Comparison of ENCODE assay signal across 24 cellular contexts in the genomic region with DNA sequence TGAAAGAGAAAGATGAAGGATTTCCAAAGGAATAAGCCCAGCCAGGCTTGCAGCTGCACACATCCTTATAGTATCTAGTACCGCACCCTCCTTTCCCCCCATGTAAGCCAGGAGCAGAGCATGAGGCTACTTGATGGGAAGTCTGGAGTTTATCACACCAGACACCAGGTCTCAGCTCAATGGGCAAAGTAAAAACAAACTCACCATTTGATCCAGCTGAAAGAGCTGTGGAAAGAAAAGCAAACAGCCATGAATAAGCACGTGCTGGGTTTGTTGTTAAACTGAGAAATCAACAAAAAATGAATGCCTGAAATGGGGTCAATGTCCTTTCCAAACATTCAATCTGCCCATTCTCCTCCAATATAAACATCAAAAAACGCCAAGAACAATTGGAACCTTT. TPM values are rescaled to one million over a fixed set of nuclear protein-coding genes. Genes with fewer than 3 reads are reported as not detected.
DNase-seq lines count a peak whose midpoint lies in the region; ATAC-seq and TF ChIP-seq lines count a peak whose summit lies in the region.
"Had no signal": no experiment of that assay in that cellular context is flagged by ENCODE, and none has a peak within 500 bp of the region (broad histone marks: within the 10 kb centered on the region; RNA-seq: fewer than 3 reads in every experiment).

No MANE protein-coding gene starts in this region.

- H3K27ac ChIP-seq in gastroesophageal sphincter, result peak overlapping the region in 1 of 4 donors; percentile 58
- H3K27ac ChIP-seq: KMS-11, parathyroid adenoma, skin epidermis had no signal

- no peaks in the 10 kb centered on the region for H3K4me1 Mint-ChIP-seq in activated naive CD8-positive, alpha-beta T cell treated with anti-CD3 and anti-CD28 coated beads for 36 hours
- no peaks in the 10 kb centered on the region for H3K4me1 Mint-ChIP-seq in activated naive CD4-positive, alpha-beta T cell treated with anti-CD3 and anti-CD28 coated beads for 36 hours (ENCODE audit: low read depth)

- H3K9me3 Mint-ChIP-seq in activated naive CD8-positive, alpha-beta T cell treated with anti-CD3 and anti-CD28 coated beads for 36 hours, result no peaks in the 10 kb centered on the region
- H3K9me3 Mint-ChIP-seq in activated naive CD4-positive, alpha-beta T cell treated with anti-CD3 and anti-CD28 coated beads for 36 hours, result no peaks in the 10 kb centered on the region
- H3K9me3 Mint-ChIP-seq: activated T-helper 1 cell treated with anti-CD3 and anti-CD28 coated beads, Interleukin-12 subunit alpha, Interleukin-12 subunit beta, Interleukin-2, Interleukin-4 antibody, amounts not matched to agents 30 ng/mL and 10 ng/mL and 1 ng/mL, durations not matched to agents 14 hours and 24 hours and 36 hours; CD4-positive, alpha-beta T cell; nephron; stimulated activated naive CD8-positive, alpha-beta T cell treated with anti-CD3 and anti-CD28 coated beads, Interleukin-15, Interleukin-2, amounts not matched to agents 100 ng/mL and 50 ng/mL, for 24 hours had no signal

- H3K9me3 ChIP-seq in gastroesophageal sphincter, result no peaks in the 10 kb centered on the region

- no peak for TF ChIP-seq EP300 in gastroesophageal sphincter (IDR thresholded peaks at IDR 0.05)

- H3K36me3 Mint-ChIP-seq in activated naive CD8-positive, alpha-beta T cell treated with anti-CD3 and anti-CD28 coated beads for 36 hours, result no peaks in the 10 kb centered on the region
- peaks cover 9% of the 10 kb centered on the region for H3K36me3 Mint-ChIP-seq in activated naive CD4-positive, alpha-beta T cell treated with anti-CD3 and anti-CD28 coated beads for 36 hours (ENCODE audit: low read depth)

- ATAC-seq in gastroesophageal sphincter (peak; percentile 56), sciatic nerve (peak; percentile 37)
- ATAC-seq: activated CD4-positive, alpha-beta T cell treated with anti-CD3 and anti-CD28 coated beads for 36 hours; activated CD8-positive, alpha-beta memory T cell treated with anti-CD3 and anti-CD28 coated beads, Interleukin-2, amount 10 ng/mL, durations not matched to agents 7 days and 5 days had no signal

- intact Hi-C loops in sciatic nerve (cut with DNase I), result no loop called here
- intact Hi-C loops in activated naive CD4-positive, alpha-beta T cell treated with anti-CD3 and anti-CD28 coated beads for 36 hours (cut with micrococcal nuclease), result no loop called here

- H3K27me3 Mint-ChIP-seq in activated naive CD8-positive, alpha-beta T cell treated with anti-CD3 and anti-CD28 coated beads for 36 hours, result no peaks in the 10 kb centered on the region
- H3K27me3 Mint-ChIP-seq in activated naive CD4-positive, alpha-beta T cell treated with anti-CD3 and anti-CD28 coated beads for 36 hours (ENCODE audit: low read depth), result no peaks in the 10 kb centered on the region
- H3K27me3 Mint-ChIP-seq: activated CD4-positive, alpha-beta T cell treated with anti-CD3 and anti-CD28 coated beads for 36 hours; activated CD8-positive, alpha-beta memory T cell treated with anti-CD3 and anti-CD28 coated beads, Interleukin-2, amount 10 ng/mL, durations not matched to agents 7 days and 5 days; CD4-positive, alpha-beta T cell; stimulated activated naive CD8-positive, alpha-beta T cell treated with anti-CD3 and anti-CD28 coated beads, Interleukin-15, Interleukin-2, amounts not matched to agents 100 ng/mL and 50 ng/mL, for 24 hours had no signal

- H3K27ac Mint-ChIP-seq in activated naive CD8-positive, alpha-beta T cell treated with anti-CD3 and anti-CD28 coated beads for 36 hours, result no peak overlapping the region
- no peak overlapping the region for H3K27ac Mint-ChIP-seq in activated naive CD4-positive, alpha-beta T cell treated with anti-CD3 and anti-CD28 coated beads for 36 hours
- H3K27ac Mint-ChIP-seq: activated CD4-positive, alpha-beta T cell treated with anti-CD3 and anti-CD28 coated beads for 36 hours; activated CD8-positive, alpha-beta memory T cell treated with anti-CD3 and anti-CD28 coated beads, Interleukin-2, amount 10 ng/mL, durations not matched to agents 7 days and 5 days; activated T-helper 1 cell treated with anti-CD3 and anti-CD28 coated beads, Interleukin-12 subunit alpha, Interleukin-12 subunit beta, Interleukin-2, Interleukin-4 antibody, amounts not matched to agents 30 ng/mL and 10 ng/mL and 1 ng/mL, durations not matched to agents 14 hours and 24 hours and 36 hours; CD4-positive, alpha-beta T cell; nephron; stimulated activated naive CD8-positive, alpha-beta T cell treated with anti-CD3 and anti-CD28 coated beads, Interleukin-15, Interleukin-2, amounts not matched to agents 100 ng/mL and 50 ng/mL, for 24 hours had no signal

- peaks cover 0 to 28% (median 0%) of the 10 kb centered on the region in 3 donors for H3K4me1 ChIP-seq in gastroesophageal sphincter
- H3K4me1 ChIP-seq: parathyroid adenoma had no signal

- WGBS in gastroesophageal sphincter (ENCODE audit: low coverage in 1 of 2), 2 donors, result 56% methylated on average over 3 of the region's 3 CpGs

- no peak overlapping the region for H3K4me3 ChIP-seq in gastroesophageal sphincter
- H3K4me3 ChIP-seq: skin epidermis had no signal

- no peak for TF ChIP-seq CTCF in gastroesophageal sphincter (IDR thresholded peaks at IDR 0.05)

- TF ChIP-seq POLR2A in gastroesophageal sphincter (IDR thresholded peaks at IDR 0.05), result no peak

- CTCF ChIA-PET in activated naive CD4-positive, alpha-beta T cell treated with anti-CD3 and anti-CD28 coated beads for 36 hours (lab: Charles Lee), result interaction anchor here (1.2 to 2.3 kb wide), 2 partner anchors 192 kb away, joined by 4 to 8 read pairs; a partner anchor contains a TSS

- H3K4me3 Mint-ChIP-seq in activated naive CD8-positive, alpha-beta T cell treated with anti-CD3 and anti-CD28 coated beads for 36 hours, result no peak overlapping the region
- no peak overlapping the region for H3K4me3 Mint-ChIP-seq in activated naive CD4-positive, alpha-beta T cell treated with anti-CD3 and anti-CD28 coated beads for 36 hours
- H3K4me3 Mint-ChIP-seq: activated CD4-positive, alpha-beta T cell treated with anti-CD3 and anti-CD28 coated beads for 36 hours; activated CD8-positive, alpha-beta memory T cell treated with anti-CD3 and anti-CD28 coated beads, Interleukin-2, amount 10 ng/mL, durations not matched to agents 7 days and 5 days; activated T-helper 1 cell treated with anti-CD3 and anti-CD28 coated beads, Interleukin-12 subunit alpha, Interleukin-12 subunit beta, Interleukin-2, Interleukin-4 antibody, amounts not matched to agents 30 ng/mL and 10 ng/mL and 1 ng/mL, durations not matched to agents 14 hours and 24 hours and 36 hours; CD4-positive, alpha-beta T cell; nephron; stimulated activated naive CD8-positive, alpha-beta T cell treated with anti-CD3 and anti-CD28 coated beads, Interleukin-15, Interleukin-2, amounts not matched to agents 100 ng/mL and 50 ng/mL, for 24 hours had no signal

- H3K36me3 ChIP-seq in gastroesophageal sphincter, result peaks cover 0 to 33% of the 10 kb centered on the region in 2 donors

- DNase-seq in ELF-1 (ENCODE audit: low read depth, low spot score) (peak; percentile 10), NCI-H748 (lab: John Stamatoyannopoulos, UW; ENCODE audit: unreplicated experiment) (peak; percentile 93), sciatic nerve (ENCODE audit: low spot score) (no peak), NCI-H187 (lab: John Stamatoyannopoulos, UW) (no peak), D341Med (ENCODE audit: low spot score) (no peak)
- no peak for DNase-seq in activated naive CD8-positive, alpha-beta T cell treated with anti-CD3 and anti-CD28 coated beads for 36 hours
- DNase-seq in activated naive CD4-positive, alpha-beta T cell treated with anti-CD3 and anti-CD28 coated beads for 36 hours, result no peak
- DNase-seq: activated CD4-positive, alpha-beta T cell treated with anti-CD3 and anti-CD28 coated beads for 36 hours; activated CD8-positive, alpha-beta memory T cell treated with anti-CD3 and anti-CD28 coated beads, Interleukin-2, amount 10 ng/mL, durations not matched to agents 7 days and 5 days; CD4-positive, alpha-beta T cell; EL; kidney glomerular epithelial cell; MV-4-11; NCI-H82; SIG-M5; stimulated activated CD4-positive, alpha-beta T cell treated with anti-CD3 and anti-CD28 coated beads, Interleukin-2, amount 100 ng/mL, for 48 hours; T-helper 1 cell had no signal

- no peaks in the 10 kb centered on the region for H3K27me3 ChIP-seq in gastroesophageal sphincter

RNA-seq across cellular contexts. Expression of a gene that starts 50.6 kb away (rescaled TPM):
- total RNA-seq in gastroesophageal sphincter (1 to 10 TPM; 1.1 to 6.7 (median 4.3) TPM), sciatic nerve (1.2 TPM)
- 1 to 10 TPM in 1 of 2 experiments, under 1 TPM in 1; 0.78 to 1.0 TPM for total RNA-seq in activated naive CD8-positive, alpha-beta T cell treated with anti-CD3 and anti-CD28 coated beads for 36 hours
- 1 to 10 TPM; 1.1 to 1.3 TPM for total RNA-seq in activated naive CD4-positive, alpha-beta T cell treated with anti-CD3 and anti-CD28 coated beads for 36 hours

Comparison
In these comparisons a context has a peak if more than half of its experiments do, and no peak if none do; other contexts are left out.
1. DNase-seq: peak in ELF-1 (single experiment) and NCI-H748 (single experiment); none in sciatic nerve (single experiment), activated naive CD8-positive, alpha-beta T cell treated with anti-CD3 and anti-CD28 coated beads for 36 hours (single experiment), activated naive CD4-positive, alpha-beta T cell treated with anti-CD3 and anti-CD28 coated beads for 36 hours (single experiment), NCI-H187 (0 of 2) and D341Med (single experiment).